9 cellular contexts compared by ENCODE assay signal in the genomic region with DNA sequence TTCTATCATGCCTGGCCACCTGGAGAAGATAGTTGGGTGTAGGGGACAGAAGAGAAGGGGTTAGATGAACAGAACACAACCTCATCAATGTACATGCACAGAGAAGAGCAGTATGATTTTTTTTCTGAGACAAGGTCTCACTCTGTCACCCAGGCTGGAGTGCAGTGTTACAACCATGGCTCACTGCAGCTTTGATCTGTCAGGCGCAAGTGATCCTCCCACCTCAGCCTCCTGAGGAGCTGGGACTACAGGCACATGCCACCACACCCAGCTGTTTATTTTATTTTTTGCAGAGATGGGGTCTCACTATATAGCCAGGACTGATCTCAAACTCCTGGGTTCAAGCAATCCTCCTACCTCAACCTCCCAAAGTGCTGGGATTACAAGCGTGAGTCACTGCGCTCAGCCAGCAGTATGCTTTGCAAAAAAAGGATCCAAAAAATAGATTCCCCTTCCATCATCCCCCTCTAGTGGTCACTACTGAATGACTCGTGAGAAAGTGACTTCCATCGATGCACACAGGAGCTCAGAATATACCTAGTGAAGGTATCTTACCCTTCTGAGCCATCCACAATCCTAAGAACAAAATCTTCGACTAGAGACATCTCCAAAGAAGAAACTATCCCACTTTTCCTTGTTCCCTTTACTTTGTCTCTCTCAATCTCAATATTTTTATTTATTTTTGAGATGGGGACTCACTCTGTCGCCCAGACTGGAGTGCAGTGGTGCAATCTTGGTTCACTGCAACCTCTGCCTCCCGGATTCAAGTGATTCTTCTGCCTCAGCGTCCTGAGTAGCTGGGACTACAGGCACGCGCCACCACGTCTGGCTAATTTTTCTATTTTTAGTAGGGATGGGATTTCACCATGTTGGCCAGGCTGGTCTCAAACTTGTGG. TPM values are rescaled to one million over a fixed set of nuclear protein-coding genes. Genes with fewer than 3 reads are reported as not detected.
DNase-seq lines count a peak whose midpoint lies in the region; ATAC-seq and TF ChIP-seq lines count a peak whose summit lies in the region.
"Had no signal": no experiment of that assay in that cellular context is flagged by ENCODE, and none has a peak within 500 bp of the region (broad histone marks: within the 10 kb centered on the region; RNA-seq: fewer than 3 reads in every experiment).

No MANE protein-coding gene starts in this region.

- no peak overlapping the region for H3K27ac ChIP-seq in osteoblast (ENCODE audit: low read depth, low read length)

- peak; percentile 76 for TF ChIP-seq CTCF in fibroblast of mammary gland (conservative IDR thresholded peaks at IDR 0.05; ENCODE audit: control insufficient read depth, insufficient read depth, low read depth, low read length)
- peak; percentile 68 for TF ChIP-seq CTCF in osteoblast (IDR thresholded peaks at IDR 0.05; ENCODE audit: extremely low read depth, low read depth, low read length)

- H3K4me2 ChIP-seq in osteoblast (ENCODE audit: insufficient read depth, low read length), result no peak overlapping the region

- H2AFZ ChIP-seq in osteoblast (ENCODE audit: low read length), result no peak overlapping the region

- H3K9me3 Mint-ChIP-seq in activated CD8-positive, alpha-beta T cell treated with anti-CD3 and anti-CD28 coated beads, Interleukin-2, amount 10 ng/mL, durations not matched to agents 7 days and 5 days (ENCODE audit: insufficient read depth), result no peaks in the 10 kb centered on the region

- peaks cover 14% of the 10 kb centered on the region for H3K27me3 ChIP-seq in osteoblast (ENCODE audit: insufficient read depth, low read length)

- CTCF ChIA-PET in activated CD8-positive, alpha-beta T cell treated with anti-CD3 and anti-CD28 coated beads, Interleukin-2, amount 10 ng/mL, durations not matched to agents 7 days and 5 days (lab: Charles Lee), result interaction anchor here (0.6 to 4.0 kb wide), 33 partner anchors 8 to 318 kb away, joined by 3 to 34 read pairs (median 5); a partner anchor contains a TSS

- H3K9me3 ChIP-seq in osteoblast (ENCODE audit: low read depth, low read length), result no peaks in the 10 kb centered on the region

- no peaks in the 10 kb centered on the region for H3K79me2 ChIP-seq in osteoblast (ENCODE audit: insufficient read depth, low read length)

- peaks cover 5% of the 10 kb centered on the region for H3K4me1 ChIP-seq in osteoblast (ENCODE audit: insufficient read depth, low read length)

- ATAC-seq in activated CD8-positive, alpha-beta T cell treated with anti-CD3 and anti-CD28 coated beads, Interleukin-2, amount 10 ng/mL, durations not matched to agents 7 days and 5 days, result peak; percentile 92
- ATAC-seq in HG02763 (IDR thresholded peaks at IDR 0.05; ENCODE audit: unreplicated experiment), result no peak
- no peak for ATAC-seq in GM18907 (IDR thresholded peaks at IDR 0.05; ENCODE audit: unreplicated experiment)

- H3K4me1 Mint-ChIP-seq in activated CD8-positive, alpha-beta T cell treated with anti-CD3 and anti-CD28 coated beads, Interleukin-2, amount 10 ng/mL, durations not matched to agents 7 days and 5 days (ENCODE audit: low read depth), result peaks cover 5% of the 10 kb centered on the region

- POLR2A ChIA-PET in activated CD8-positive, alpha-beta T cell treated with anti-CD3 and anti-CD28 coated beads, Interleukin-2, amount 10 ng/mL, durations not matched to agents 7 days and 5 days (lab: Charles Lee), result interaction anchor here (0.9 to 1.3 kb wide), 3 partner anchors 21 to 222 kb away, joined by 3 to 5 read pairs (median 3); a partner anchor contains a TSS

- H3K27me3 Mint-ChIP-seq in activated CD8-positive, alpha-beta T cell treated with anti-CD3 and anti-CD28 coated beads, Interleukin-2, amount 10 ng/mL, durations not matched to agents 7 days and 5 days (ENCODE audit: low read depth), result peaks cover 12% of the 10 kb centered on the region
- H3K27me3 Mint-ChIP-seq: activated naive CD8-positive, alpha-beta T cell had no signal

- peak; percentile 14 for DNase-seq in DMS79 treated with DMSO at 0.1 percent for 48 hours (lab: John Stamatoyannopoulos, UW)
- DNase-seq in HCEC 1CT, result peak; percentile 71
- DNase-seq in NCI-H446 treated with DMSO at 0.1 percent for 48 hours (lab: John Stamatoyannopoulos, UW), result peak; percentile 4
- DNase-seq in activated CD8-positive, alpha-beta T cell treated with anti-CD3 and anti-CD28 coated beads, Interleukin-2, amount 10 ng/mL, durations not matched to agents 7 days and 5 days, result peak; percentile 66
- DNase-seq in fibroblast of mammary gland (ENCODE audit: low read depth), result peak; percentile 82
- DNase-seq in osteoblast (ENCODE audit: insufficient read length, low spot score, missing footprints), result no peak

- no peak overlapping the region for H3K27ac Mint-ChIP-seq in activated CD8-positive, alpha-beta T cell treated with anti-CD3 and anti-CD28 coated beads, Interleukin-2, amount 10 ng/mL, durations not matched to agents 7 days and 5 days
- H3K27ac Mint-ChIP-seq: activated naive CD8-positive, alpha-beta T cell had no signal

- no peak overlapping the region for H3K4me3 ChIP-seq in fibroblast of mammary gland (ENCODE audit: control insufficient read depth, low read depth, low read length)
- no peak overlapping the region for H3K4me3 ChIP-seq in osteoblast (ENCODE audit: insufficient read depth, low read length)

- no peaks in the 10 kb centered on the region for H3K36me3 ChIP-seq in osteoblast (ENCODE audit: insufficient read depth, low read length)

- H4K20me1 ChIP-seq in osteoblast (ENCODE audit: insufficient read depth, low read length), result peaks cover 2% of the 10 kb centered on the region

- H3K4me3 Mint-ChIP-seq in activated CD8-positive, alpha-beta T cell treated with anti-CD3 and anti-CD28 coated beads, Interleukin-2, amount 10 ng/mL, durations not matched to agents 7 days and 5 days, result no peak overlapping the region
- H3K4me3 Mint-ChIP-seq: activated naive CD8-positive, alpha-beta T cell had no signal

- no peaks in the 10 kb centered on the region for H3K36me3 Mint-ChIP-seq in activated CD8-positive, alpha-beta T cell treated with anti-CD3 and anti-CD28 coated beads, Interleukin-2, amount 10 ng/mL, durations not matched to agents 7 days and 5 days (ENCODE audit: low read depth)

RNA-seq across cellular contexts. Expression of a gene that starts 21.0 kb away (rescaled TPM):
- 1 to 10 TPM; 2.6 to 2.8 TPM for total RNA-seq in activated CD8-positive, alpha-beta T cell treated with anti-CD3 and anti-CD28 coated beads, Interleukin-2, amount 10 ng/mL, durations not matched to agents 7 days and 5 days
- 2.2 and 2.4 TPM in 2 replicates for total RNA-seq in osteoblast

RNA-seq across cellular contexts. Expression of a gene that starts 22.1 kb away (rescaled TPM):
- 10 to 100 TPM; 40.4 to 45.4 TPM for total RNA-seq in activated CD8-positive, alpha-beta T cell treated with anti-CD3 and anti-CD28 coated beads, Interleukin-2, amount 10 ng/mL, durations not matched to agents 7 days and 5 days
- total RNA-seq in osteoblast, result 28.6 and 29.7 TPM in 2 replicates

RNA-seq across cellular contexts. Expression of a gene that starts 28.8 kb away (rescaled TPM):
- total RNA-seq in activated CD8-positive, alpha-beta T cell treated with anti-CD3 and anti-CD28 coated beads, Interleukin-2, amount 10 ng/mL, durations not matched to agents 7 days and 5 days, result 10 to 100 TPM; 84.0 to 90.1 TPM
- 9.7 and 11.9 TPM in 2 replicates for total RNA-seq in osteoblast

RNA-seq across cellular contexts. Expression of a gene that starts 34.2 kb away (rescaled TPM):
- 10 to 100 TPM in 1 of 2 experiments, 1 to 10 TPM in 1; 8.1 to 11.5 TPM for total RNA-seq in activated CD8-positive, alpha-beta T cell treated with anti-CD3 and anti-CD28 coated beads, Interleukin-2, amount 10 ng/mL, durations not matched to agents 7 days and 5 days
- total RNA-seq in osteoblast, result 0.36 and 0.59 TPM in 2 replicates

RNA-seq across cellular contexts. Expression of a gene that starts 49.6 kb away (rescaled TPM):
- total RNA-seq in activated CD8-positive, alpha-beta T cell treated with anti-CD3 and anti-CD28 coated beads, Interleukin-2, amount 10 ng/mL, durations not matched to agents 7 days and 5 days, result 10 to 100 TPM; 75.7 to 77.2 TPM
- total RNA-seq in osteoblast, result 10.9 and 14.8 TPM in 2 replicates
